Comparison of ENCODE assay signal across 22 cellular contexts in the genomic region with DNA sequence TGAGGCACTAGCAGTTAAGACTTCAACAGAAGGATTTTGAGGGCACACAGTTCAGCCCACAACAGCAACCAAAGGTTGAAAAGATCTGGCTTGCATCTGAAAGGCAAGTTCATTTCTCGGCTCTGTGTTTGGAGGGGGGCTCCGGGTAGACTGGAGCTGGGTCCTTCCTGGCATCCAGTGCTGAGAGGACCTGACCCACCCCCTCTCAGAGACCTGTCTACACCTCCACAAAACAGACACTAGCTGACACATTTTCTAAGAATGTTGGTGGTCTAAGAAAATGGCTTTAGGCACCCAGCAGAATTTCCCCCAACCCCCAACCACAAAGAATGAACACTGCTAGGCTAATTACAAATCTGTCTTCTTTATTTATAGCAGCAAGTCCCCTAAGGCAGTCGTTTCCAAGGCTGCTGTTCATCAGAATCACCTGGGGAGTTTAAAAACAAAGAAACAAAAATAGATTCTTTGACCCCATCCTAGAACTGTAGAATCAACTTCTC.
"Had no signal": no experiment of that assay in that cellular context is flagged by ENCODE, and none has a peak within 500 bp of the region (broad histone marks: within the 10 kb centered on the region; RNA-seq: fewer than 3 reads in every experiment).

No MANE protein-coding gene starts in this region.

- H3K4me2 ChIP-seq: neural progenitor cell had no signal

- H3K4me1 ChIP-seq: colonic mucosa, esophagus squamous epithelium, neural progenitor cell, parathyroid adenoma, prostate gland, right atrium auricular region, spleen, testis, tibial artery, upper lobe of left lung had no signal

- H3K79me2 ChIP-seq: parathyroid adenoma had no signal

- H3K27ac ChIP-seq: colonic mucosa, esophagus squamous epithelium, neural progenitor cell, parathyroid adenoma, prostate gland, right atrium auricular region, spleen, testis, tibial artery, upper lobe of left lung had no signal

- H2AFZ ChIP-seq: neural progenitor cell, parathyroid adenoma had no signal

- FAIRE-seq: endometrium, frontal cortex, kidney, urothelium cell line had no signal

- H3K9ac ChIP-seq: neural progenitor cell, parathyroid adenoma had no signal

- DNase-seq: colonic mucosa; effector memory CD4-positive, alpha-beta T cell; erythroblast; esophagus squamous epithelium; kidney; mesenchymal stem cell; midbrain; naive thymus-derived CD4-positive, alpha-beta T cell; spleen; stimulated activated CD4-positive, alpha-beta T cell treated with anti-CD3 and anti-CD28 coated beads, Interleukin-4, amount 100 ng/mL, for 4 hours; stimulated activated naive CD8-positive, alpha-beta T cell treated with anti-CD3 and anti-CD28 coated beads, Interleukin-15, Interleukin-2, amounts not matched to agents 100 U/mL and 50 U/mL, for 24 hours; substantia nigra; testis; tibial artery; upper lobe of left lung had no signal

- H3K36me3 ChIP-seq: colonic mucosa, esophagus squamous epithelium, neural progenitor cell, prostate gland, right atrium auricular region, spleen, tibial artery, upper lobe of left lung had no signal

- H3K27me3 ChIP-seq: colonic mucosa, right atrium auricular region, testis, upper lobe of left lung had no signal

- H3K4me3 ChIP-seq: colonic mucosa, esophagus squamous epithelium, neural progenitor cell, prostate gland, right atrium auricular region, spleen, testis, tibial artery, upper lobe of left lung had no signal

- H3K9me3 ChIP-seq: colonic mucosa, prostate gland, right atrium auricular region, testis, tibial artery had no signal
